Comparison of ENCODE assay signal across 7 cellular contexts in genomic region chr16:88453217-88453531, GRCh38. TPM values are rescaled to one million over a fixed set of nuclear protein-coding genes. Genes with fewer than 3 reads are reported as not detected.
DNase-seq lines count a peak whose midpoint lies in the region; ATAC-seq and TF ChIP-seq lines count a peak whose summit lies in the region.

Gene ZFPM1 (plus strand): TSS chr16:88453280. CDS start chr16:88453639, 359 bp downstream.

- H2AFZ ChIP-seq in GM23338, result peak within 1 kb of the TSS; percentile 99

- H3K9me3 Mint-ChIP-seq in GM23338, result peaks cover 3% of the 10 kb centered on the region; the same call in 1 of the 3 replicates
- H3K9me3 Mint-ChIP-seq in T-helper 2 cell treated with Interferon-gamma antibody and Interleukin-4, amounts not matched to agents 5 μg/mL and 100 μg/mL, for 36 hours, result no peaks in the 10 kb centered on the region

- H3K36me3 ChIP-seq in GM23338 (ENCODE audit: insufficient read depth) (no peaks in the 10 kb centered on the region), iPS DF 6.9 (ENCODE audit: control insufficient read depth, insufficient read depth, low read length) (no peaks in the 10 kb centered on the region), stomach smooth muscle (ENCODE audit: control insufficient read depth in 2 of 2, insufficient read depth in 2 of 2, low read length in 2 of 2) (no peaks in the 10 kb centered on the region)

- no peaks in the 10 kb centered on the region; the same call in 1 of the 2 replicates for H4K20me1 ChIP-seq in GM23338 (replicated peaks; ENCODE audit: insufficient read depth)

- H3K36me3 Mint-ChIP-seq in GM23338 (ENCODE audit: low read depth), result no peaks in the 10 kb centered on the region
- no peaks in the 10 kb centered on the region for H3K36me3 Mint-ChIP-seq in T-helper 2 cell treated with Interferon-gamma antibody and Interleukin-4, amounts not matched to agents 5 μg/mL and 100 μg/mL, for 36 hours (ENCODE audit: low read depth)

- peaks cover 14% of the 10 kb centered on the region; the same call in 2 of the 3 replicates for H3K4me1 Mint-ChIP-seq in GM23338
- H3K4me1 Mint-ChIP-seq in T-helper 2 cell treated with Interferon-gamma antibody and Interleukin-4, amounts not matched to agents 5 μg/mL and 100 μg/mL, for 36 hours (ENCODE audit: low read depth), result peaks cover 11% of the 10 kb centered on the region

- no peaks in the 10 kb centered on the region for H3K9me2 ChIP-seq in GM23338 (ENCODE audit: insufficient read depth)

- peak within 1 kb of the TSS; percentile 74 for H3K4me3 Mint-ChIP-seq in GM23338
- H3K4me3 Mint-ChIP-seq in T-helper 2 cell treated with Interferon-gamma antibody and Interleukin-4, amounts not matched to agents 5 μg/mL and 100 μg/mL, for 36 hours, result peak within 1 kb of the TSS; percentile 92

- H3K79me2 ChIP-seq in GM23338 (replicated peaks; ENCODE audit: insufficient read depth), result no peaks in the 10 kb centered on the region

- H3K4me3 ChIP-seq in GM23338, result peak within 1 kb of the TSS; percentile 80
- peak within 1 kb of the TSS; percentile 88; the same call in 1 of the 2 replicates for H3K4me3 ChIP-seq in iPS DF 6.9 (ENCODE audit: low read length)
- peak within 1 kb of the TSS; percentile 51 to 72 for H3K4me3 ChIP-seq in stomach smooth muscle (ENCODE audit: low read length in 2 of 2)

- DNase-seq in GM23338 (ENCODE audit: low spot score), result no peak
- DNase-seq in T-helper 2 cell treated with Interferon-gamma antibody and Interleukin-4, amounts not matched to agents 5 μg/mL and 100 μg/mL, for 36 hours (ENCODE audit: low spot score), result no peak
- no peak for DNase-seq in iPS DF 6.9 (ENCODE audit: low read depth, low spot score)
- no peak for DNase-seq in stimulated activated CD4-positive, alpha-beta T cell treated with anti-CD3 and anti-CD28 coated beads, Interleukin-2, amount 100 ng/mL, for 24 hours
- no peak for DNase-seq in GF-D8 (lab: John Stamatoyannopoulos, UW)

- H3K9ac ChIP-seq in stomach smooth muscle (ENCODE audit: low read length in 2 of 2), result peak within 1 kb of the TSS in 1 of 2 donors; percentile 44

- H3K4me2 ChIP-seq in GM23338, result peak within 1 kb of the TSS; percentile 88

- peaks cover 61% of the 10 kb centered on the region for H3K27me3 ChIP-seq in GM23338 (ENCODE audit: insufficient read depth)
- H3K27me3 ChIP-seq in iPS DF 6.9 (ENCODE audit: control insufficient read depth, insufficient read depth, low read length), result peaks cover 34% of the 10 kb centered on the region
- H3K27me3 ChIP-seq in stomach smooth muscle (ENCODE audit: control insufficient read depth in 1 of 2, insufficient read depth in 2 of 2, low read length in 2 of 2), result peaks cover 23 to 41% of the 10 kb centered on the region in 2 donors

- H3F3A ChIP-seq in GM23338 (replicated peaks; ENCODE audit: low read depth), result 0 out of 2 replicates have a peak, but pooled peaks cover 3% of the 10 kb centered on the region

- peaks cover 52% of the 10 kb centered on the region for H3K27me3 Mint-ChIP-seq in GM23338 (ENCODE audit: insufficient read depth, low read depth, poor library complexity)
- peaks cover 4% of the 10 kb centered on the region for H3K27me3 Mint-ChIP-seq in T-helper 2 cell treated with Interferon-gamma antibody and Interleukin-4, amounts not matched to agents 5 μg/mL and 100 μg/mL, for 36 hours (ENCODE audit: low read depth)

- H3K27ac ChIP-seq in GM23338 (ENCODE audit: low read depth) (peak within 1 kb of the TSS; percentile 66; the same call in 1 of the 2 replicates), iPS DF 6.9 (ENCODE audit: low read length) (no peak within 1 kb of the TSS), stomach smooth muscle (ENCODE audit: low read length) (no peak within 1 kb of the TSS)

- H3K9me3 ChIP-seq in iPS DF 6.9 (ENCODE audit: control insufficient read depth, insufficient read depth, low read length) (no peaks in the 10 kb centered on the region), stomach smooth muscle (ENCODE audit: control insufficient read depth in 2 of 2, low read length in 2 of 2) (no peaks in the 10 kb centered on the region)

- ATAC-seq in GM23338 (peak; percentile 3; the same call in 2 of the 3 replicates), HG03280 (IDR thresholded peaks at IDR 0.05; ENCODE audit: unreplicated experiment) (no peak)

- no peak for TF ChIP-seq CTCF in GM23338 (conservative IDR thresholded peaks at IDR 0.05; ENCODE audit: low read depth in 2 of 2)

- H3K4me1 ChIP-seq in GM23338 (ENCODE audit: insufficient read depth) (peaks cover 9% of the 10 kb centered on the region), iPS DF 6.9 (ENCODE audit: control insufficient read depth, insufficient read depth, low read length) (peaks cover 9% of the 10 kb centered on the region), stomach smooth muscle (ENCODE audit: control insufficient read depth, insufficient read depth, low read length) (peaks cover 34% of the 10 kb centered on the region)

- WGBS in iPS DF 6.9 (ENCODE audit: insufficient coverage, insufficient read length), result no CpG with 5 or more reads among the region's 57 CpGs

- no peak within 1 kb of the TSS for H3K27ac Mint-ChIP-seq in GM23338
- peak within 1 kb of the TSS; percentile 83 for H3K27ac Mint-ChIP-seq in T-helper 2 cell treated with Interferon-gamma antibody and Interleukin-4, amounts not matched to agents 5 μg/mL and 100 μg/mL, for 36 hours

TF ChIP-seq in GM23338, 12 proteins besides CTCF, POLR2A, EP300 and RAD21:
- no peak for TF ChIP-seq ETS1 (IDR thresholded peaks at IDR 0.05)
- peak; percentile 41; the same call in 1 of the 2 replicates for TF ChIP-seq POLR2AphosphoS5 (IDR thresholded peaks at IDR 0.05; ENCODE audit: low read depth)

RNA-seq across cellular contexts. Expression of gene ZFPM1, which starts in this region (rescaled TPM):
- 2.2 and 2.4 TPM in 2 replicates for total RNA-seq in GM23338 (2014; rRNA removed; shearing (Covaris generic))
- polyA plus RNA-seq in GM23338 (2016; fragmentation: Nextera tagmentation; extraction: Ambion mirVana), result 0.53 and 0.61 TPM in 2 replicates
